ENCODE assay signal across 13 cellular contexts in genomic region chr3:187210555-187211327, GRCh38. TPM values are rescaled to one million over a fixed set of nuclear protein-coding genes. Genes with fewer than 3 reads are reported as not detected.
DNase-seq lines count a peak whose midpoint lies in the region; ATAC-seq and FAIRE-seq lines count a peak whose summit lies in the region.
"Had no signal": no experiment of that assay in that cellular context is flagged by ENCODE, and none has a peak within 500 bp of the region (broad histone marks: within the 10 kb centered on the region; RNA-seq: fewer than 3 reads in every experiment).

No MANE protein-coding gene starts in this region.

- POLR2A ChIA-PET in CD4-positive, alpha-beta memory T cell (lab: Charles Lee; ENCODE audit: partially characterized antibody), result no interaction called here
- POLR2A ChIA-PET in T-cell (lab: Charles Lee), result no interaction called here

- intact Hi-C loops in CD4-positive, alpha-beta memory T cell (cut with micrococcal nuclease), result no loop called here

- no peaks in the 10 kb centered on the region for H3K36me3 Mint-ChIP-seq in CD4-positive, alpha-beta memory T cell
- peaks cover 4% of the 10 kb centered on the region for H3K36me3 Mint-ChIP-seq in T-helper 17 cell (ENCODE audit: low read depth)
- no peaks in the 10 kb centered on the region for H3K36me3 Mint-ChIP-seq in T-cell
- H3K36me3 Mint-ChIP-seq: IgD-negative memory B cell had no signal

- H3K27me3 ChIP-seq in CD4-positive, alpha-beta memory T cell (ENCODE audit: insufficient read depth, low read length), result no peaks in the 10 kb centered on the region

- peaks cover 2 to 3% of the 10 kb centered on the region in 2 donors for H3K27me3 Mint-ChIP-seq in CD4-positive, alpha-beta memory T cell
- peaks cover 14% of the 10 kb centered on the region for H3K27me3 Mint-ChIP-seq in T-helper 17 cell
- peaks cover 0 to 4% of the 10 kb centered on the region in 2 donors for H3K27me3 Mint-ChIP-seq in T-cell

- no peaks in the 10 kb centered on the region for H3K4me1 Mint-ChIP-seq in CD4-positive, alpha-beta memory T cell
- H3K4me1 Mint-ChIP-seq in T-helper 17 cell (peaks cover 2% of the 10 kb centered on the region), T-cell (no peaks in the 10 kb centered on the region)
- H3K4me1 Mint-ChIP-seq: activated naive CD4-positive, alpha-beta T cell treated with anti-CD3 and anti-CD28 coated beads, Interleukin-2, amount 10 ng/mL, durations not matched to agents 7 days and 5 days; IgD-negative memory B cell had no signal

- H3K27ac Mint-ChIP-seq in CD4-positive, alpha-beta memory T cell, result no peak overlapping the region
- no peak overlapping the region for H3K27ac Mint-ChIP-seq in T-helper 17 cell
- no peak overlapping the region for H3K27ac Mint-ChIP-seq in T-cell
- H3K27ac Mint-ChIP-seq: activated naive CD4-positive, alpha-beta T cell treated with anti-CD3 and anti-CD28 coated beads, Interleukin-2, amount 10 ng/mL, durations not matched to agents 7 days and 5 days; IgD-negative memory B cell had no signal

- peak; percentile 78 for FAIRE-seq in endometrium (lab: Jason Lieb, UNC)
- FAIRE-seq: islet of Langerhans had no signal

- no peak overlapping the region for H3K27ac ChIP-seq in CD4-positive, alpha-beta memory T cell (ENCODE audit: low read depth, low read length)

- peaks cover 0 to 2% (median 0%) of the 10 kb centered on the region in 8 donors for H3K9me3 Mint-ChIP-seq in CD4-positive, alpha-beta memory T cell
- H3K9me3 Mint-ChIP-seq in T-cell, result no peaks in the 10 kb centered on the region
- H3K9me3 Mint-ChIP-seq: activated naive CD4-positive, alpha-beta T cell treated with anti-CD3 and anti-CD28 coated beads, Interleukin-2, amount 10 ng/mL, durations not matched to agents 7 days and 5 days; IgD-negative memory B cell had no signal

- no peaks in the 10 kb centered on the region for H3K9me3 ChIP-seq in CD4-positive, alpha-beta memory T cell (ENCODE audit: control insufficient read depth in 1 of 2, low read length in 2 of 2)
- H3K9me3 ChIP-seq in T-helper 17 cell (ENCODE audit: control insufficient read depth, low read length, poor library complexity, severe bottlenecking), result no peaks in the 10 kb centered on the region

- no peak overlapping the region for H3K4me3 Mint-ChIP-seq in CD4-positive, alpha-beta memory T cell
- H3K4me3 Mint-ChIP-seq in T-helper 17 cell, result no peak overlapping the region
- H3K4me3 Mint-ChIP-seq in T-cell, result no peak overlapping the region
- H3K4me3 Mint-ChIP-seq: activated naive CD4-positive, alpha-beta T cell treated with anti-CD3 and anti-CD28 coated beads, Interleukin-2, amount 10 ng/mL, durations not matched to agents 7 days and 5 days; IgD-negative memory B cell had no signal

- ATAC-seq in GM18858 (IDR thresholded peaks at IDR 0.05; ENCODE audit: unreplicated experiment) (peak; percentile 44), HG03135 (IDR thresholded peaks at IDR 0.05; ENCODE audit: unreplicated experiment) (peak; percentile 95), T-helper 17 cell (no peak), T-cell (replicated peaks in 1 of 4) (no peak)
- ATAC-seq: SK-N-SH treated with all-trans-retinoic acid at 6 μM for 48 hours had no signal

- DNase-seq in pons (ENCODE audit: low spot score) (peak; percentile 61), DMS114 treated with DMSO at 0.1 percent for 48 hours (lab: John Stamatoyannopoulos, UW; ENCODE audit: unreplicated experiment) (no peak), T-helper 17 cell (no peak), T-cell (no peak)
- DNase-seq in CD4-positive, alpha-beta memory T cell, result no peak
- DNase-seq: activated naive CD4-positive, alpha-beta T cell treated with anti-CD3 and anti-CD28 coated beads, Interleukin-2, amount 10 ng/mL, durations not matched to agents 7 days and 5 days; stimulated activated CD4-positive, alpha-beta T cell treated with anti-CD3 and anti-CD28 coated beads, Interleukin-4, amount 100 ng/mL, for 24 hours had no signal

- CTCF ChIA-PET in CD4-positive, alpha-beta memory T cell (lab: Charles Lee; ENCODE audit: partially characterized antibody), result interaction anchor here (1.7 to 3.6 kb wide), 3 partner anchors 8 to 12 kb away, joined by 5 to 15 read pairs (median 10); no protein-coding TSS in a partner anchor
- CTCF ChIA-PET in T-cell (lab: Charles Lee), result no interaction called here

- no peak overlapping the region for H3K4me3 ChIP-seq in CD4-positive, alpha-beta memory T cell (ENCODE audit: low read length in 2 of 2)

- no peaks in the 10 kb centered on the region for H3K4me1 ChIP-seq in CD4-positive, alpha-beta memory T cell (ENCODE audit: insufficient read depth, low read length)

- H3K36me3 ChIP-seq in CD4-positive, alpha-beta memory T cell (ENCODE audit: insufficient read depth, low read length), result no peaks in the 10 kb centered on the region

RNA-seq across cellular contexts. Expression of gene RTP1, which starts 13.5 kb away (rescaled TPM):
- not detected for total RNA-seq in CD4-positive, alpha-beta memory T cell
- polyA plus RNA-seq in CD4-positive, alpha-beta memory T cell, result not detected
- total RNA-seq in T-helper 17 cell (not detected), T-cell (not detected)
- polyA plus RNA-seq: IgD-negative memory B cell had no signal

Comparison
In these comparisons a context has a peak if more than half of its experiments do, and no peak if none do; other contexts are left out.
1. ATAC-seq: peak in GM18858 (single experiment) and HG03135 (single experiment); none in T-helper 17 cell (single experiment) and T-cell (0 of 4).